ENCODE assay signal across 11 cellular contexts in genomic region chr12:9065607-9065856, GRCh38. TPM values are rescaled to one million over a fixed set of nuclear protein-coding genes. Genes with fewer than 3 reads are reported as not detected.
DNase-seq lines count a peak whose midpoint lies in the region; ATAC-seq and TF ChIP-seq lines count a peak whose summit lies in the region.
"Had no signal": no experiment of that assay in that cellular context is flagged by ENCODE, and none has a peak within 500 bp of the region (broad histone marks: within the 10 kb centered on the region; RNA-seq: fewer than 3 reads in every experiment).

No MANE protein-coding gene starts in this region.

- intact Hi-C loops in left cardiac atrium (cut with DNase I) = no loop called here

- H3K9ac ChIP-seq in fibroblast of lung (ENCODE audit: insufficient read depth, low read length) (peak overlapping the region; percentile 12), neural progenitor cell (no peak overlapping the region)
- H3K9ac ChIP-seq: SK-N-SH had no signal

- H3K4me2 ChIP-seq in fibroblast of lung (ENCODE audit: extremely low read depth, insufficient read depth, low read length) (peak overlapping the region; percentile 61), neural progenitor cell (peak overlapping the region; percentile 86)
- H3K4me2 ChIP-seq: SK-N-SH had no signal

- H3K9me3 ChIP-seq in right atrium auricular region (no peaks in the 10 kb centered on the region), fibroblast of lung (ENCODE audit: control insufficient read depth, insufficient read depth, low read depth, low read length) (no peaks in the 10 kb centered on the region), neural progenitor cell (ENCODE audit: low read depth) (no peaks in the 10 kb centered on the region)
- H3K9me3 ChIP-seq: mucosa of descending colon, SK-N-SH had no signal

- peaks cover 12% of the 10 kb centered on the region for H3F3A ChIP-seq in neural progenitor cell (ENCODE audit: low read depth)

- H3K9me3 Mint-ChIP-seq in neural progenitor cell = no peaks in the 10 kb centered on the region
- H3K9me3 Mint-ChIP-seq in immature natural killer cell = no peaks in the 10 kb centered on the region

- H3K27ac ChIP-seq in right atrium auricular region = peak overlapping the region; percentile 93 to 98
- H3K27ac ChIP-seq in fibroblast of lung (ENCODE audit: insufficient read depth, low read length) = no peak overlapping the region
- H3K27ac ChIP-seq in neural progenitor cell = no peak overlapping the region

- no peaks in the 10 kb centered on the region for H3K27me3 ChIP-seq in right atrium auricular region
- no peaks in the 10 kb centered on the region for H3K27me3 ChIP-seq in fibroblast of lung (ENCODE audit: control insufficient read depth, insufficient read depth, low read length)
- no peaks in the 10 kb centered on the region for H3K27me3 ChIP-seq in neural progenitor cell

- H2AFZ ChIP-seq in fibroblast of lung (ENCODE audit: low read length) (peak overlapping the region; percentile 73), neural progenitor cell (replicated peaks) (peak overlapping the region; percentile 81)

- DNase-seq in right atrium auricular region (ENCODE audit: low spot score) (no peak), left cardiac atrium (no peak), fibroblast of lung (ENCODE audit: low read depth in 2 of 2) (no peak), neural progenitor cell (ENCODE audit: low spot score) (no peak), immature natural killer cell (no peak), NCI-H2171 treated with DMSO at 0.1 percent for 48 hours (lab: John Stamatoyannopoulos, UW) (no peak), retina (no peak)
- no peak for DNase-seq in NK-92 treated with Interleukin-12 subunit alpha and Interleukin-12 subunit beta, amount 100 ng/mL, for 24 hours (lab: John Stamatoyannopoulos, UW)
- DNase-seq: NCI-H2107 had no signal

- ATAC-seq in left cardiac atrium = no peak

- H4K20me1 ChIP-seq in fibroblast of lung (ENCODE audit: control insufficient read depth, extremely low read depth, insufficient read depth, low read length) = no peaks in the 10 kb centered on the region
- no peaks in the 10 kb centered on the region for H4K20me1 ChIP-seq in neural progenitor cell (ENCODE audit: low read depth)

- peak overlapping the region; percentile 77 to 82 for H3K4me3 ChIP-seq in right atrium auricular region
- H3K4me3 ChIP-seq in fibroblast of lung (replicated peaks in 1 of 4; ENCODE audit: control extremely low read depth in 1 of 4, insufficient read depth in 1 of 4, low read depth in 3 of 4, low read length in 4 of 4) = peak overlapping the region in 3 of 4 experiments; percentile 31 to 80 (median 36)
- H3K4me3 ChIP-seq in neural progenitor cell = peak overlapping the region; percentile 75

- TF ChIP-seq CTCF in right atrium auricular region (IDR thresholded peaks at IDR 0.05) (no peak), fibroblast of lung (conservative IDR thresholded peaks at IDR 0.05 in 1 of 2, IDR thresholded peaks at IDR 0.05 in 1 of 2; ENCODE audit: low read depth in 1 of 2, low read length in 2 of 2) (no peak), neural progenitor cell (IDR thresholded peaks at IDR 0.05) (no peak)

- H3K4me3 Mint-ChIP-seq in neural progenitor cell (peak overlapping the region; percentile 82), immature natural killer cell (peak overlapping the region in 2 of 5 donors; percentile 38 to 66)

- H3K36me3 Mint-ChIP-seq in neural progenitor cell (no peaks in the 10 kb centered on the region), immature natural killer cell (peaks cover 0 to 6% (median 0%) of the 10 kb centered on the region in 3 donors)

- H3K36me3 ChIP-seq in right atrium auricular region (peaks cover 31% of the 10 kb centered on the region), fibroblast of lung (ENCODE audit: control insufficient read depth, insufficient read depth, low read length) (no peaks in the 10 kb centered on the region), neural progenitor cell (no peaks in the 10 kb centered on the region)

- no peaks in the 10 kb centered on the region for H3K79me2 ChIP-seq in fibroblast of lung (ENCODE audit: control insufficient read depth, insufficient read depth, low read length)
- H3K79me2 ChIP-seq in neural progenitor cell (ENCODE audit: low read depth) = no peaks in the 10 kb centered on the region

- H3K4me1 Mint-ChIP-seq in neural progenitor cell (peaks cover 10% of the 10 kb centered on the region), immature natural killer cell (peaks cover 7 to 11% of the 10 kb centered on the region in 2 donors)

- no peaks in the 10 kb centered on the region for H3K27me3 Mint-ChIP-seq in neural progenitor cell (ENCODE audit: insufficient read depth, low read depth)
- H3K27me3 Mint-ChIP-seq in immature natural killer cell (ENCODE audit: low read depth in 3 of 3) = peaks cover 0 to 5% (median 2%) of the 10 kb centered on the region in 3 donors

- peaks cover 0 to 16% of the 10 kb centered on the region in 2 donors for H3K4me1 ChIP-seq in right atrium auricular region
- H3K4me1 ChIP-seq in fibroblast of lung (ENCODE audit: control insufficient read depth, extremely low read depth, insufficient read depth, low read length) = no peaks in the 10 kb centered on the region
- peaks cover 10% of the 10 kb centered on the region for H3K4me1 ChIP-seq in neural progenitor cell

- H3K27ac Mint-ChIP-seq in neural progenitor cell = no peak overlapping the region
- H3K27ac Mint-ChIP-seq in immature natural killer cell = peak overlapping the region in 2 of 6 donors; percentile 13 to 48

RNA-seq across cellular contexts. Expression of gene A2M, which starts 50.2 kb away (rescaled TPM):
- total RNA-seq in right atrium auricular region (100 to 1,000 TPM; 340 to 683 TPM), left cardiac atrium (100 to 1,000 TPM; 634 to 687 TPM), fibroblast of lung (95.0 and 239 TPM in 2 replicates), neural progenitor cell (ENCODE audit: low replicate concordance) (0.03 TPM in 1 of 2 replicates, not detected in the other)
- polyA plus RNA-seq in fibroblast of lung (77.6 and 300 TPM in 2 replicates), immature natural killer cell (1 to 10 TPM in 2 of 3 donors, not detected in 1; 1.3 to 1.5 TPM)
- 37.0 and 140 TPM in 2 replicates for polyA plus RNA-seq in fibroblast of lung (2012)
- polyA minus RNA-seq in fibroblast of lung (ENCODE audit: low replicate concordance) = 16.5 and 73.6 TPM in 2 replicates
- polyA plus RNA-seq: SK-N-SH had no signal

Comparison
In these comparisons a context has a peak if more than half of its experiments do, and no peak if none do; other contexts are left out.
1. H3K27ac ChIP-seq: peak in right atrium auricular region (2 of 2); none in fibroblast of lung (single experiment) and neural progenitor cell (single experiment).
2. RNA of gene A2M, which starts 50.2 kb away (total RNA-seq): 634 to 687 TPM in left cardiac atrium, 340 to 683 TPM in right atrium auricular region and 95.0 to 239 TPM in fibroblast of lung; 0.03 TPM in neural progenitor cell; every median in the first group is over 10 times any median in the second.
3. Peak in every context shown above with its lines, with median percentiles within 50 percentile points of each other: H3K4me3 ChIP-seq.